ENCODE assay signal across 10 cellular contexts in genomic region chr18:52670903-52671302, GRCh38.
DNase-seq lines count a peak whose midpoint lies in the region; ATAC-seq, FAIRE-seq and TF ChIP-seq lines count a peak whose summit lies in the region.
"Had no signal": no experiment of that assay in that cellular context is flagged by ENCODE, and none has a peak within 500 bp of the region (broad histone marks: within the 10 kb centered on the region; RNA-seq: fewer than 3 reads in every experiment).

No MANE protein-coding gene starts in this region.

- H3K4me1 ChIP-seq in left ventricle myocardium inferior, result no peaks in the 10 kb centered on the region

- TF ChIP-seq CTCF in left ventricle myocardium inferior (IDR thresholded peaks at IDR 0.05; ENCODE audit: borderline replicate concordance), result peak; percentile 15

- FAIRE-seq in RCC 7860 (lab: Jason Lieb, UNC), result no peak
- FAIRE-seq: keratinocyte had no signal

- no peak for DNase-seq in left ventricle myocardium inferior
- no peak for DNase-seq in Right ventricle myocardium superior
- DNase-seq in NCI-H82 (lab: John Stamatoyannopoulos, UW), result peak; percentile 68
- peak; percentile 14 for DNase-seq in fibroblast of peridontal ligament (ENCODE audit: extremely low read depth)
- no peak for DNase-seq in RCC 7860 (ENCODE audit: low spot score)
- DNase-seq in activated CD4-positive, CD25-positive, alpha-beta regulatory T cell (lab: John Stamatoyannopoulos, UW), result no peak
- DNase-seq: CD4-positive, alpha-beta T cell had no signal

- no peaks in the 10 kb centered on the region for H3K9me3 ChIP-seq in left ventricle myocardium inferior (replicated peaks)

- intact Hi-C loops in left ventricle myocardium inferior (cut with micrococcal nuclease), result no loop called here
- intact Hi-C loops in Right ventricle myocardium superior (cut with DNase I), result no loop called here

- H3K4me3 ChIP-seq in left ventricle myocardium inferior, result no peak overlapping the region

- no peaks in the 10 kb centered on the region for H3K27me3 ChIP-seq in left ventricle myocardium inferior (ENCODE audit: low read depth)

- ATAC-seq in Right ventricle myocardium superior (ENCODE audit: poor library complexity) (no peak), HG02623 (IDR thresholded peaks at IDR 0.05; ENCODE audit: unreplicated experiment) (no peak), HG03045 (IDR thresholded peaks at IDR 0.05; ENCODE audit: unreplicated experiment) (no peak)

- no peaks in the 10 kb centered on the region for H3K36me3 ChIP-seq in left ventricle myocardium inferior

- no peak overlapping the region for H3K27ac ChIP-seq in left ventricle myocardium inferior (replicated peaks)

Comparison
In these comparisons a context has a peak if more than half of its experiments do, and no peak if none do; other contexts are left out.
1. DNase-seq: peak in NCI-H82 (single experiment) and fibroblast of peridontal ligament (single experiment); none in left ventricle myocardium inferior (single experiment), Right ventricle myocardium superior (single experiment), RCC 7860 (single experiment) and activated CD4-positive, CD25-positive, alpha-beta regulatory T cell (0 of 4).